Comparison of ENCODE assay signal across 8 cellular contexts in the genomic region with DNA sequence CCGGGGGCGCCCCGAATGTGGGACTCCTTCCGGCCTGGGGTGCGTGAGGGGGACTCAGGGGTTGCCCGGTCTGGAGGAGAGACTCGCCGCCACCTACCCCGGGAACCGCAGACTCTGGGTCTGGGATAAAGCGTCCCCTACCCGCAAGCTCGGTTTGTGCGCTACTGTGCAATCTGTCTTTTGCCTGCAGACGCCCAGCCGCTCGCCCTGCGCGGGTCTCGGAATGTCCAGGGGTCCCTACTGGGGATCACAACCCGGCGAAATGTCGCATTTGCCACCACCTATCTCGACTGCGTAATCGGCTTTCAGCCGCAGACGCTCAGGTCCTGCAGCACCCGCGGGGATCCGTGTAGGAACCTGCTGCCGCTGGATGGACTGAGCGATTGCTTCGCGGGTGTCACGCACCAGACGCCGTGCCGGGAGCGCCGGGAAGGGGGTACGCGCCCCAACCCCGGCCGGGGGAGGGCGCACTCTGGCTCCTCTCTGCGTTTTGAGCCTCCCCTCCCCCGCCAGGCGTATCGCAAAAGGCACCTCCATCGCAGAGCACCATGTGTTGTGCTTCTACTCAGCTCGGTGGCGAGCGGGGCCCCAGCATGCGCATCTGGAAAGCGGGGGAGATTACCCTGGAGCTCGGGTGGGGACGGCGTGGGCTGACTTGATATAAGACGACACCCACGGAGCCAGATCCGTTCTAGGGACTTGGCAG.
DNase-seq lines count a peak whose midpoint lies in the region; ATAC-seq and TF ChIP-seq lines count a peak whose summit lies in the region.

No MANE protein-coding gene starts in this region.

- no peaks in the 10 kb centered on the region for H3K36me3 ChIP-seq in mucosa of stomach (ENCODE audit: control insufficient read depth, insufficient read depth, low read length)

- H3K9ac ChIP-seq in mucosa of stomach (ENCODE audit: low read length) = peak overlapping the region; percentile 89

- H3K27me3 ChIP-seq in mucosa of stomach (ENCODE audit: control insufficient read depth, insufficient read depth, low read length) = peaks cover 17% of the 10 kb centered on the region

- H3K9me3 ChIP-seq in mucosa of stomach (ENCODE audit: control insufficient read depth, low read length) = no peaks in the 10 kb centered on the region

- TF ChIP-seq CTCF in GM12873 (IDR thresholded peaks at IDR 0.05; ENCODE audit: insufficient read depth, low read depth, low read length, missing control alignments) (peak; percentile 68), epithelial cell of esophagus (IDR thresholded peaks at IDR 0.05; ENCODE audit: insufficient read depth, low read depth, low read length, missing control alignments) (peak; percentile 29)

- peak overlapping the region; percentile 72 for H3K4me3 ChIP-seq in epithelial cell of esophagus (ENCODE audit: low read length)
- H3K4me3 ChIP-seq in mucosa of stomach (ENCODE audit: low read length) = peak overlapping the region; percentile 66

- ATAC-seq in HG02885 (IDR thresholded peaks at IDR 0.05; ENCODE audit: poor library complexity, unreplicated experiment) = peak; percentile 32
- no peak for ATAC-seq in GM18858 (IDR thresholded peaks at IDR 0.05; ENCODE audit: unreplicated experiment)

- DNase-seq in NCI-H526 treated with DMSO at 0.1 percent for 48 hours (lab: John Stamatoyannopoulos, UW) (peak; percentile 29), epithelial cell of esophagus (ENCODE audit: low read depth) (peak; percentile 70)
- peak; percentile 79 for DNase-seq in activated CD8-positive, alpha-beta memory T cell treated with anti-CD3 and anti-CD28 coated beads, Interleukin-2, amount 50 U/mL, for 4 hours
- DNase-seq in stimulated activated CD8-positive, alpha-beta memory T cell treated with anti-CD3 and anti-CD28 coated beads, Interleukin-7, amount 100 ng/mL, for 1 hour (ENCODE audit: low read depth in 2 of 2) = peak; percentile 42 to 52

- H3K4me1 ChIP-seq in mucosa of stomach (ENCODE audit: control insufficient read depth, insufficient read depth, low read length) = peaks cover 25% of the 10 kb centered on the region

Comparison
In these comparisons a context has a peak if more than half of its experiments do, and no peak if none do; other contexts are left out.
1. DNase-seq: peak in every context shown above with its lines; median percentile 79 in activated CD8-positive, alpha-beta memory T cell treated with anti-CD3 and anti-CD28 coated beads, Interleukin-2, amount 50 U/mL, for 4 hours; 70 in epithelial cell of esophagus; 47 in stimulated activated CD8-positive, alpha-beta memory T cell treated with anti-CD3 and anti-CD28 coated beads, Interleukin-7, amount 100 ng/mL, for 1 hour; 29 in NCI-H526 treated with DMSO at 0.1 percent for 48 hours.